Comparison of ENCODE assay signal across 28 cellular contexts in the genomic region with DNA sequence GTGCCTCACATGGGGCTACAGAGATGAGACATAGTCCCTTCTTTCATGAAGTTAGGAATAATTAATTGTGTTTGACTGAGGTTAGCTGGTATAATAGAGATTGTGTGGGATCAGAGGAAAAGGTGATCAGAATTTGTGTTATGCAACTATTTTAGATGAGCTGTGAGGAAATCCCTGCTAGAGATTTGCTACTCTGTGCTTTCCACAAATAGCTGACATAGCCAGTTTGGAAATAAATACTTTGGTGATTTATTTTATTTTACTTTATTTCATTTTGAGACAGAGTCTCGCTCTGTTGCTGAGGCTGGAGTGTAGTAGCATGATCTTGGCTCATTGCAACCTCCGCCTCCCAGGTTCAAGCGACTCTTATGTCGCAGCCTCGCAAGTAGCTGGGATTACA.
"Had no signal": no experiment of that assay in that cellular context is flagged by ENCODE, and none has a peak within 500 bp of the region (broad histone marks: within the 10 kb centered on the region; RNA-seq: fewer than 3 reads in every experiment).

No MANE protein-coding gene starts in this region.

- H3K9me3 ChIP-seq: adrenal gland, body of pancreas, esophagus squamous epithelium had no signal

- H3K36me3 ChIP-seq: adrenal gland, esophagus squamous epithelium had no signal

- H3K4me1 ChIP-seq: adrenal gland, body of pancreas, esophagus squamous epithelium had no signal

- H3K9me3 Mint-ChIP-seq: activated CD4-positive, alpha-beta memory T cell treated with anti-CD3 and anti-CD28 coated beads for 36 hours; activated CD4-positive, alpha-beta T cell treated with anti-CD3 and anti-CD28 coated beads, Interleukin-2, amount 10 ng/mL, durations not matched to agents 24 days and 14 days; activated naive CD4-positive, alpha-beta T cell treated with anti-CD3 and anti-CD28 coated beads for 36 hours; activated naive CD4-positive, alpha-beta T cell treated with anti-CD3 and anti-CD28 coated beads, Interleukin-2, amount 50 U/mL, for 24 hours; activated naive CD8-positive, alpha-beta T cell treated with anti-CD3 and anti-CD28 coated beads for 36 hours; activated naive CD8-positive, alpha-beta T cell treated with anti-CD3 and anti-CD28 coated beads, Interleukin-2, amount 50 U/mL, for 24 hours; activated T-helper 1 cell treated with anti-CD3 and anti-CD28 coated beads, Interleukin-12 subunit alpha, Interleukin-12 subunit beta, Interleukin-2, Interleukin-4 antibody, amounts not matched to agents 30 ng/mL and 10 ng/mL and 1 ng/mL, durations not matched to agents 14 hours and 24 hours and 36 hours; activated T-helper 2 cell treated with anti-CD3 and anti-CD28 coated beads, Interferon-gamma antibody, Interleukin-2, Interleukin-4, amounts not matched to agents 10 μg/mL and 5 μg/mL and 100 μg/mL, durations not matched to agents 14 hours and 24 hours and 36 hours; effector memory CD8-positive, alpha-beta T cell had no signal

- FAIRE-seq: colon, frontal cortex had no signal

- H3K36me3 Mint-ChIP-seq: activated CD4-positive, alpha-beta memory T cell treated with anti-CD3 and anti-CD28 coated beads for 36 hours; activated naive CD4-positive, alpha-beta T cell treated with anti-CD3 and anti-CD28 coated beads, Interleukin-2, amount 50 U/mL, for 24 hours; activated naive CD8-positive, alpha-beta T cell treated with anti-CD3 and anti-CD28 coated beads for 36 hours had no signal

- ATAC-seq: activated naive CD8-positive, alpha-beta T cell treated with anti-CD3 and anti-CD28 coated beads, Interleukin-2, amount 50 U/mL, for 24 hours had no signal

- H3K4me3 Mint-ChIP-seq: activated CD4-positive, alpha-beta memory T cell treated with anti-CD3 and anti-CD28 coated beads for 36 hours; activated CD4-positive, alpha-beta T cell treated with anti-CD3 and anti-CD28 coated beads for 36 hours; activated CD4-positive, alpha-beta T cell treated with anti-CD3 and anti-CD28 coated beads, Interleukin-2, amount 10 ng/mL, durations not matched to agents 24 days and 14 days; activated CD8-positive, alpha-beta memory T cell treated with anti-CD3 and anti-CD28 coated beads, Interleukin-2, amount 10 ng/mL, durations not matched to agents 7 days and 5 days; activated CD8-positive, alpha-beta T cell treated with anti-CD3 and anti-CD28 coated beads, Interleukin-2, amount 10 ng/mL, durations not matched to agents 7 days and 5 days; activated naive CD4-positive, alpha-beta T cell treated with anti-CD3 and anti-CD28 coated beads for 36 hours; activated naive CD4-positive, alpha-beta T cell treated with anti-CD3 and anti-CD28 coated beads, Interleukin-2, amount 50 U/mL, for 24 hours; activated naive CD8-positive, alpha-beta T cell treated with anti-CD3 and anti-CD28 coated beads for 36 hours; activated naive CD8-positive, alpha-beta T cell treated with anti-CD3 and anti-CD28 coated beads, Interleukin-2, amount 50 U/mL, for 24 hours; activated T-helper 1 cell treated with anti-CD3 and anti-CD28 coated beads, Interleukin-12 subunit alpha, Interleukin-12 subunit beta, Interleukin-2, Interleukin-4 antibody, amounts not matched to agents 30 ng/mL and 10 ng/mL and 1 ng/mL, durations not matched to agents 14 hours and 24 hours and 36 hours; effector memory CD8-positive, alpha-beta T cell had no signal

- H3K27me3 ChIP-seq: adrenal gland, body of pancreas, esophagus squamous epithelium had no signal

- H3K4me3 ChIP-seq: adrenal gland, body of pancreas, esophagus squamous epithelium had no signal

- DNase-seq: activated CD4-positive, alpha-beta memory T cell treated with anti-CD3 and anti-CD28 coated beads for 36 hours; activated CD4-positive, alpha-beta T cell treated with anti-CD3 and anti-CD28 coated beads for 36 hours; activated CD4-positive, alpha-beta T cell treated with anti-CD3 and anti-CD28 coated beads, Interleukin-2, amount 10 ng/mL, durations not matched to agents 24 days and 14 days; activated CD4-positive, CD25-positive, alpha-beta regulatory T cell; activated CD4-positive, CD25-positive, alpha-beta regulatory T cell treated with anti-CD3 and anti-CD28 coated beads, Interleukin-2, amount 50 U/mL, for 72 hours; activated CD8-positive, alpha-beta memory T cell treated with anti-CD3 and anti-CD28 coated beads, Interleukin-2, amount 10 ng/mL, durations not matched to agents 7 days and 5 days; activated CD8-positive, alpha-beta memory T cell treated with anti-CD3 and anti-CD28 coated beads, Interleukin-2, amount 50 U/mL, for 4 hours; activated CD8-positive, alpha-beta T cell treated with anti-CD3 and anti-CD28 coated beads, Interleukin-2, amount 10 ng/mL, durations not matched to agents 7 days and 5 days; activated effector memory CD4-positive, alpha-beta T cell treated with anti-CD3 and anti-CD28 coated beads, Interleukin-2, amount 50 U/mL, for 16 hours; activated naive CD4-positive, alpha-beta T cell treated with anti-CD3 and anti-CD28 coated beads for 36 hours; activated naive CD8-positive, alpha-beta T cell treated with anti-CD3 and anti-CD28 coated beads for 36 hours; activated naive CD8-positive, alpha-beta T cell treated with anti-CD3 and anti-CD28 coated beads, Interleukin-2, amount 50 U/mL, for 24 hours; activated T-cell treated with anti-CD3 and anti-CD28 coated beads, Interleukin-2, amount 50 U/mL, for 1 hour; activated T-cell treated with anti-CD3 and anti-CD28 coated beads, Interleukin-2, amount 50 U/mL, for 48 hours; adrenal gland; aorta; body of pancreas; cortex of kidney; effector CD4-positive, alpha-beta T cell; effector memory CD8-positive, alpha-beta T cell; esophagus squamous epithelium; head of caudate nucleus; T-helper 9 cell had no signal

- H3K4me1 Mint-ChIP-seq: activated CD4-positive, alpha-beta T cell treated with anti-CD3 and anti-CD28 coated beads, Interleukin-2, amount 10 ng/mL, durations not matched to agents 24 days and 14 days; activated CD8-positive, alpha-beta memory T cell treated with anti-CD3 and anti-CD28 coated beads, Interleukin-2, amount 10 ng/mL, durations not matched to agents 7 days and 5 days had no signal

- H3K27ac Mint-ChIP-seq: activated CD4-positive, alpha-beta memory T cell treated with anti-CD3 and anti-CD28 coated beads for 36 hours; activated CD4-positive, alpha-beta T cell treated with anti-CD3 and anti-CD28 coated beads for 36 hours; activated CD4-positive, alpha-beta T cell treated with anti-CD3 and anti-CD28 coated beads, Interleukin-2, amount 10 ng/mL, durations not matched to agents 24 days and 14 days; activated CD8-positive, alpha-beta memory T cell treated with anti-CD3 and anti-CD28 coated beads, Interleukin-2, amount 10 ng/mL, durations not matched to agents 7 days and 5 days; activated CD8-positive, alpha-beta T cell treated with anti-CD3 and anti-CD28 coated beads, Interleukin-2, amount 10 ng/mL, durations not matched to agents 7 days and 5 days; activated naive CD4-positive, alpha-beta T cell treated with anti-CD3 and anti-CD28 coated beads for 36 hours; activated naive CD8-positive, alpha-beta T cell treated with anti-CD3 and anti-CD28 coated beads for 36 hours; activated naive CD8-positive, alpha-beta T cell treated with anti-CD3 and anti-CD28 coated beads, Interleukin-2, amount 50 U/mL, for 24 hours; activated T-helper 1 cell treated with anti-CD3 and anti-CD28 coated beads, Interleukin-12 subunit alpha, Interleukin-12 subunit beta, Interleukin-2, Interleukin-4 antibody, amounts not matched to agents 30 ng/mL and 10 ng/mL and 1 ng/mL, durations not matched to agents 14 hours and 24 hours and 36 hours; activated T-helper 2 cell treated with anti-CD3 and anti-CD28 coated beads, Interferon-gamma antibody, Interleukin-2, Interleukin-4, amounts not matched to agents 10 μg/mL and 5 μg/mL and 100 μg/mL, durations not matched to agents 14 hours and 24 hours and 36 hours had no signal

- H3K27me3 Mint-ChIP-seq: activated CD4-positive, alpha-beta memory T cell treated with anti-CD3 and anti-CD28 coated beads for 36 hours; activated CD4-positive, alpha-beta T cell treated with anti-CD3 and anti-CD28 coated beads for 36 hours; activated CD8-positive, alpha-beta memory T cell treated with anti-CD3 and anti-CD28 coated beads, Interleukin-2, amount 10 ng/mL, durations not matched to agents 7 days and 5 days; activated naive CD4-positive, alpha-beta T cell treated with anti-CD3 and anti-CD28 coated beads, Interleukin-2, amount 50 U/mL, for 24 hours; activated naive CD8-positive, alpha-beta T cell treated with anti-CD3 and anti-CD28 coated beads for 36 hours; activated naive CD8-positive, alpha-beta T cell treated with anti-CD3 and anti-CD28 coated beads, Interleukin-2, amount 50 U/mL, for 24 hours; effector memory CD8-positive, alpha-beta T cell had no signal

- H3K27ac ChIP-seq: adrenal gland, body of pancreas, esophagus squamous epithelium had no signal
